In genomic region chr5:132427285-132428146, GRCh38 we compare ENCODE assay signal across 8 cellular contexts. TPM values are rescaled to one million over a fixed set of nuclear protein-coding genes. Genes with fewer than 3 reads are reported as not detected.
DNase-seq lines count a peak whose midpoint lies in the region; ATAC-seq lines count a peak whose summit lies in the region.

No MANE protein-coding gene starts in this region.

- intact Hi-C loops in left ventricle myocardium superior (cut with micrococcal nuclease), result no loop called here

- peak in 2 of 3 donors; percentile 49 to 64 for DNase-seq in stimulated activated CD4-positive, alpha-beta T cell treated with anti-CD3 and anti-CD28 coated beads, Interleukin-12 subunit alpha, Interleukin-12 subunit beta, amount 100 ng/mL, for 48 hours (ENCODE audit: low read depth in 2 of 3, low spot score in 1 of 3)
- no peak for DNase-seq in stimulated activated CD4-positive, alpha-beta T cell treated with anti-CD3 and anti-CD28 coated beads, Interleukin-2, amount 100 ng/mL, for 48 hours
- DNase-seq in OCI-M1 (lab: John Stamatoyannopoulos, UW), result peak; percentile 53
- peak; percentile 43 for DNase-seq in activated T-helper 1 cell treated with Interleukin-2 at 50 U/mL for 16 hours (ENCODE audit: low read depth)
- DNase-seq in left ventricle myocardium superior, result peak; percentile 61
- peak; percentile 32 to 56 for DNase-seq in stimulated activated CD4-positive, alpha-beta T cell treated with anti-CD3 and anti-CD28 coated beads, Interleukin-2, amount 100 ng/mL, for 24 hours
- no peak for DNase-seq in D341Med (ENCODE audit: low spot score)

- ATAC-seq in left ventricle myocardium superior (peak; percentile 59), GM19324 (IDR thresholded peaks at IDR 0.05; ENCODE audit: low FRiP score, unreplicated experiment) (no peak)

RNA-seq across cellular contexts. Expression of gene SLC22A5, which starts 58.0 kb away (rescaled TPM):
- total RNA-seq in left ventricle myocardium superior, result 26.6 TPM

Comparison
In these comparisons a context has a peak if more than half of its experiments do, and no peak if none do; other contexts are left out.
1. DNase-seq: peak in stimulated activated CD4-positive, alpha-beta T cell treated with anti-CD3 and anti-CD28 coated beads, Interleukin-12 subunit alpha, Interleukin-12 subunit beta, amount 100 ng/mL, for 48 hours (2 of 3), OCI-M1 (single experiment), activated T-helper 1 cell treated with Interleukin-2 at 50 U/mL for 16 hours (single experiment), left ventricle myocardium superior (single experiment) and stimulated activated CD4-positive, alpha-beta T cell treated with anti-CD3 and anti-CD28 coated beads, Interleukin-2, amount 100 ng/mL, for 24 hours (2 of 2); none in stimulated activated CD4-positive, alpha-beta T cell treated with anti-CD3 and anti-CD28 coated beads, Interleukin-2, amount 100 ng/mL, for 48 hours (0 of 2) and D341Med (single experiment).